ENCODE assay signal across 8 cellular contexts in genomic region chr1:46735708-46736324, GRCh38. TPM values are rescaled to one million over a fixed set of nuclear protein-coding genes. Genes with fewer than 3 reads are reported as not detected.
A peak's percentile ranks its signal among the peaks of the same experiment; 100 is the strongest.
DNase-seq lines count a peak whose midpoint lies in the region; ATAC-seq lines count a peak whose summit lies in the region.

No MANE protein-coding gene starts in this region.

- H2AFZ ChIP-seq in Karpas-422 (ENCODE audit: low read length): no peak overlapping the region

- no peaks in the 10 kb centered on the region for H3K27me3 ChIP-seq in Karpas-422 (ENCODE audit: low read length)

- H3K9ac ChIP-seq in Karpas-422 (ENCODE audit: low read length): no peak overlapping the region

- H3K9me3 ChIP-seq in Karpas-422 (ENCODE audit: low read length): no peaks in the 10 kb centered on the region

- H3K9me2 ChIP-seq in Karpas-422 (replicated peaks; ENCODE audit: insufficient read depth, low read length): no peaks in the 10 kb centered on the region

- ATAC-seq in GM21528 (IDR thresholded peaks at IDR 0.05; ENCODE audit: low FRiP score, unreplicated experiment) (no peak), HG03342 (IDR thresholded peaks at IDR 0.05; ENCODE audit: unreplicated experiment) (no peak), HG03378 (IDR thresholded peaks at IDR 0.05; ENCODE audit: unreplicated experiment) (no peak)

- no peaks in the 10 kb centered on the region; the same call in 1 of the 2 replicates for H4K20me1 ChIP-seq in Karpas-422 (ENCODE audit: insufficient read depth, low read depth, low read length)

- H3K27ac ChIP-seq in Karpas-422 (ENCODE audit: low read length): no peak overlapping the region

- no peaks in the 10 kb centered on the region for H3K36me3 ChIP-seq in Karpas-422 (ENCODE audit: insufficient read depth, low read length)

- no peak overlapping the region for H3K4me3 ChIP-seq in Karpas-422 (ENCODE audit: low read length)

- no peaks in the 10 kb centered on the region for H3K4me1 ChIP-seq in Karpas-422 (ENCODE audit: low read length)

- no peaks in the 10 kb centered on the region for H3K79me2 ChIP-seq in Karpas-422 (ENCODE audit: low read length)

- no peak overlapping the region for H3K4me2 ChIP-seq in Karpas-422 (ENCODE audit: low read depth, low read length, poor library complexity, severe bottlenecking)

- peak; percentile 55 for DNase-seq in DMS53 treated with DMSO at 0.1 percent for 48 hours (lab: John Stamatoyannopoulos, UW; ENCODE audit: unreplicated experiment)
- DNase-seq in Karpas-422: peak; percentile 84
- DNase-seq in amniotic epithelial cell (ENCODE audit: low read depth): peak; percentile 62
- peak; percentile 77 for DNase-seq in islet precursor cell
- no peak for DNase-seq in middle frontal gyrus (ENCODE audit: extremely low spot score, low spot score)

RNA-seq across cellular contexts. Expression of gene EFCAB14, which starts 16.9 kb away (rescaled TPM):
- total RNA-seq in Karpas-422 (2014; rRNA removed; shearing (Covaris generic); ENCODE audit: low replicate concordance): 55.5 and 75.0 TPM in 2 replicates
